Comparison of ENCODE assay signal across 8 cellular contexts in genomic region chr16:53865492-53865863, GRCh38.
DNase-seq lines count a peak whose midpoint lies in the region; ATAC-seq lines count a peak whose summit lies in the region.

No MANE protein-coding gene starts in this region.

- DNase-seq in AML-193 (lab: John Stamatoyannopoulos, UW) (peak; percentile 71 to 72), RPMI7951 (ENCODE audit: low read depth) (peak; percentile 64), globus pallidus (ENCODE audit: low spot score) (peak; percentile 61)
- DNase-seq in stimulated activated naive B cell treated with anti-CD40 and anti-IgM and Interleukin-4, amounts not matched to agents 10 μg/mL and 1 μg/mL and 100 μg/mL, for 72 hours, result peak; percentile 20
- no peak for DNase-seq in effector CD4-positive, alpha-beta T cell

- peak; percentile 64 for ATAC-seq in GM21619 (IDR thresholded peaks at IDR 0.05; ENCODE audit: unreplicated experiment)
- ATAC-seq in stimulated activated naive B cell treated with anti-CD40 and anti-IgM and Interleukin-4, amounts not matched to agents 10 μg/mL and 1 μg/mL and 100 μg/mL, for 72 hours (replicated peaks), result peak; percentile 97
- no peak for ATAC-seq in GM19023 (IDR thresholded peaks at IDR 0.05; ENCODE audit: unreplicated experiment)
- ATAC-seq in GM21381 (IDR thresholded peaks at IDR 0.05; ENCODE audit: unreplicated experiment), result no peak

- H3K4me1 Mint-ChIP-seq in stimulated activated naive B cell treated with anti-CD40 and anti-IgM and Interleukin-4, amounts not matched to agents 10 μg/mL and 1 μg/mL and 100 μg/mL, for 72 hours, result peaks cover 12 to 23% of the 10 kb centered on the region in 2 donors

- H3K27me3 Mint-ChIP-seq in stimulated activated naive B cell treated with anti-CD40 and anti-IgM and Interleukin-4, amounts not matched to agents 10 μg/mL and 1 μg/mL and 100 μg/mL, for 72 hours, result no peaks in the 10 kb centered on the region

- H3K4me3 Mint-ChIP-seq in stimulated activated naive B cell treated with anti-CD40 and anti-IgM and Interleukin-4, amounts not matched to agents 10 μg/mL and 1 μg/mL and 100 μg/mL, for 72 hours, result peak overlapping the region; percentile 9 to 46

- H3K9me3 Mint-ChIP-seq in stimulated activated naive B cell treated with anti-CD40 and anti-IgM and Interleukin-4, amounts not matched to agents 10 μg/mL and 1 μg/mL and 100 μg/mL, for 72 hours, result peaks cover 5% of the 10 kb centered on the region in 2 donors

- H3K36me3 Mint-ChIP-seq in stimulated activated naive B cell treated with anti-CD40 and anti-IgM and Interleukin-4, amounts not matched to agents 10 μg/mL and 1 μg/mL and 100 μg/mL, for 72 hours, result peaks cover 25 to 34% of the 10 kb centered on the region in 2 donors

- peak overlapping the region; percentile 75 for H3K27ac Mint-ChIP-seq in stimulated activated naive B cell treated with anti-CD40 and anti-IgM and Interleukin-4, amounts not matched to agents 10 μg/mL and 1 μg/mL and 100 μg/mL, for 72 hours

Comparison
In these comparisons a context has a peak if more than half of its experiments do, and no peak if none do; other contexts are left out.
1. ATAC-seq: peak in GM21619 (single experiment) and stimulated activated naive B cell treated with anti-CD40 and anti-IgM and Interleukin-4, amounts not matched to agents 10 μg/mL and 1 μg/mL and 100 μg/mL, for 72 hours (2 of 2); none in GM19023 (single experiment) and GM21381 (single experiment).